1 cellular context compared by ENCODE assay signal in the genomic region with DNA sequence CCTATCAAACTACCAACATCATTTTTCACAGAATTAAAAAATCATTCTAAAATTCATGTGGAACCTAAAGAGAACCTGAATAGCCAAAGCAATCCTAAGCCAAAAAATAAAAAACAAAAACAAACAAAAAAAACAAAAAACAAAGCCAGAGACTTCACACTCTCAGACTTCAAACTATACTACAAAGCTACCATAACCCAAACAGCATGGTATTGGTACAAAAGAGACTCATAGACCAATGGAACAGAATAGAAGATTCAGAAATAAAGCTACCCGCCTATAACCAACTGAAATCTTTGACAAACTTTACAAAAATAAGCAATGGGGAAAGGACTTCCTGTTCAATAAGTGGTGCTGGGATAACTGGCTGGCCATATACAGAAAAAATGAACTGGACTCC.
TF ChIP-seq lines count a peak whose summit lies in the region.

No MANE protein-coding gene starts in this region.

TF ChIP-seq in HCT116, 20 proteins besides CTCF, POLR2A, EP300 and RAD21 (continued from another document):
- peak; percentile 55; the same call in 1 of the 2 replicates for TF ChIP-seq CBX3 (IDR thresholded peaks at IDR 0.05; ENCODE audit: low read depth)
